14 cellular contexts compared by ENCODE assay signal in the genomic region with DNA sequence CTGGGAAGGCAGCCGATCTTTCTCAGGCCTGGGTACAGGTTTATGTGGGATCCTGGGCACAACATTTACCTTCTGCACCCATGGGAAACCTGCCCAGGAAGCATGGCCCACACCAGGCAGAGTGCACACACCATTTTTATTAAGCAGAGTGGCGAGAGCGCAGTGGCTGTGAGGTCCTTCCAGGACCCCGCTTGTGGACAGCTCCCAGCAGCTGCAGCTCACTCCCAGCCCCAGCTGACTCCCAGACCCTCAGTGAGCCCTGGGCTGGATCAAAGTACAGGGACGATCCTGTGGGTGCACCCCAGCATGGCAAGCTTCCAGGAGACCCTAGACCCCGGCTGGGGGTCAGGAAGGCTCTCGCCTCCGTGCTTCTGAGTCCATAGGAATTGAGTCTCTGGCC.
DNase-seq lines count a peak whose midpoint lies in the region; ATAC-seq and TF ChIP-seq lines count a peak whose summit lies in the region.
"Had no signal": no experiment of that assay in that cellular context is flagged by ENCODE, and none has a peak within 500 bp of the region (broad histone marks: within the 10 kb centered on the region; RNA-seq: fewer than 3 reads in every experiment).

No MANE protein-coding gene starts in this region.

- H2AFZ ChIP-seq in GM23338: no peak overlapping the region

- no peak overlapping the region for H3K27ac ChIP-seq in GM23338 (ENCODE audit: low read depth)
- H3K27ac ChIP-seq in SJCRH30: no peak overlapping the region
- no peak overlapping the region for H3K27ac ChIP-seq in foreskin keratinocyte

- no peak overlapping the region for H3K4me2 ChIP-seq in GM23338

- peak; percentile 81 for ATAC-seq in GM23338
- ATAC-seq in foreskin keratinocyte: peak; percentile 28
- no peak for ATAC-seq in activated naive CD4-positive, alpha-beta T cell treated with anti-CD3 and anti-CD28 coated beads, Interleukin-2, amount 50 U/mL, for 72 hours

- peaks cover 31% of the 10 kb centered on the region for H3K27me3 Mint-ChIP-seq in GM23338 (ENCODE audit: insufficient read depth, low read depth, poor library complexity)

- H4K20me1 ChIP-seq in GM23338 (replicated peaks; ENCODE audit: insufficient read depth): no peaks in the 10 kb centered on the region

- H3K4me3 ChIP-seq in GM23338 (no peak overlapping the region), SJCRH30 (no peak overlapping the region)

- H3K27ac Mint-ChIP-seq in GM23338: no peak overlapping the region
- H3K27ac Mint-ChIP-seq in activated naive CD4-positive, alpha-beta T cell treated with anti-CD3 and anti-CD28 coated beads, Interleukin-2, amount 50 U/mL, for 72 hours: no peak overlapping the region
- H3K27ac Mint-ChIP-seq: activated naive CD4-positive, alpha-beta T cell treated with anti-CD3 and anti-CD28 coated beads, Interleukin-2, amount 50 U/mL, for 24 hours had no signal

- H3K4me1 ChIP-seq in GM23338 (ENCODE audit: insufficient read depth): peaks cover 7% of the 10 kb centered on the region; the same call in 1 of the 2 replicates
- no peaks in the 10 kb centered on the region for H3K4me1 ChIP-seq in SJCRH30
- no peaks in the 10 kb centered on the region for H3K4me1 ChIP-seq in foreskin keratinocyte
- H3K4me1 ChIP-seq: Caco-2 had no signal

- TF ChIP-seq CTCF in GM23338 (conservative IDR thresholded peaks at IDR 0.05; ENCODE audit: low read depth in 2 of 2): no peak
- no peak for TF ChIP-seq CTCF in foreskin keratinocyte (conservative IDR thresholded peaks at IDR 0.05)

- no peaks in the 10 kb centered on the region for H3K9me2 ChIP-seq in GM23338 (ENCODE audit: insufficient read depth)

- H3K36me3 ChIP-seq in GM23338 (ENCODE audit: insufficient read depth): no peaks in the 10 kb centered on the region
- H3K36me3 ChIP-seq in SJCRH30: no peaks in the 10 kb centered on the region

- peaks cover 7% of the 10 kb centered on the region; the same call in 2 of the 3 replicates for H3K9me3 Mint-ChIP-seq in GM23338
- no peaks in the 10 kb centered on the region for H3K9me3 Mint-ChIP-seq in activated naive CD4-positive, alpha-beta T cell treated with anti-CD3 and anti-CD28 coated beads, Interleukin-2, amount 50 U/mL, for 72 hours
- H3K9me3 Mint-ChIP-seq: activated naive CD4-positive, alpha-beta T cell treated with anti-CD3 and anti-CD28 coated beads, Interleukin-2, amount 50 U/mL, for 24 hours had no signal

- no peaks in the 10 kb centered on the region for H3F3A ChIP-seq in GM23338 (replicated peaks; ENCODE audit: low read depth)

- no peak overlapping the region for H3K4me3 Mint-ChIP-seq in GM23338
- H3K4me3 Mint-ChIP-seq: activated naive CD4-positive, alpha-beta T cell treated with anti-CD3 and anti-CD28 coated beads, Interleukin-2, amount 50 U/mL, for 24 hours had no signal

- peaks cover 21% of the 10 kb centered on the region for H3K4me1 Mint-ChIP-seq in GM23338

- no peaks in the 10 kb centered on the region for H3K27me3 ChIP-seq in GM23338 (ENCODE audit: insufficient read depth)
- H3K27me3 ChIP-seq in SJCRH30: peaks cover 20% of the 10 kb centered on the region
- peaks cover 73% of the 10 kb centered on the region for H3K27me3 ChIP-seq in foreskin keratinocyte

- no peaks in the 10 kb centered on the region for H3K9me3 ChIP-seq in SJCRH30 (replicated peaks)
- H3K9me3 ChIP-seq: Caco-2 had no signal

- no peaks in the 10 kb centered on the region for H3K79me2 ChIP-seq in GM23338 (replicated peaks; ENCODE audit: insufficient read depth)

- DNase-seq in GM23338 (ENCODE audit: low spot score) (peak; percentile 69), SJCRH30 (peak; percentile 73 to 80), foreskin keratinocyte (peak in 1 of 2 donors; percentile 6), myocyte (ENCODE audit: low read depth) (peak; percentile 67), SK-N-DZ (ENCODE audit: low spot score) (no peak), anterior cingulate cortex (lab: John Stamatoyannopoulos, UW) (no peak), superior temporal gyrus (ENCODE audit: extremely low spot score) (no peak)
- no peak for DNase-seq in activated naive CD4-positive, alpha-beta T cell treated with anti-CD3 and anti-CD28 coated beads, Interleukin-2, amount 50 U/mL, for 72 hours (ENCODE audit: low spot score in 2 of 2)
- DNase-seq: activated CD8-positive, alpha-beta memory T cell treated with anti-CD3 and anti-CD28 coated beads for 24 hours; effector CD4-positive, alpha-beta T cell; NCI-H1694; NK-92 treated with Interleukin-12 subunit alpha and Interleukin-12 subunit beta, amount 100 ng/mL, for 24 hours had no signal

- H3K36me3 Mint-ChIP-seq in GM23338 (ENCODE audit: low read depth): no peaks in the 10 kb centered on the region; the same call in 2 of the 3 replicates
- H3K36me3 Mint-ChIP-seq in activated naive CD4-positive, alpha-beta T cell treated with anti-CD3 and anti-CD28 coated beads, Interleukin-2, amount 50 U/mL, for 72 hours: peaks cover 4 to 5% of the 10 kb centered on the region in 2 donors
- H3K36me3 Mint-ChIP-seq: activated naive CD4-positive, alpha-beta T cell treated with anti-CD3 and anti-CD28 coated beads, Interleukin-2, amount 50 U/mL, for 24 hours had no signal

TF ChIP-seq in GM23338, 12 proteins besides CTCF, POLR2A, EP300 and RAD21:
- TF ChIP-seq, protein P1, sequence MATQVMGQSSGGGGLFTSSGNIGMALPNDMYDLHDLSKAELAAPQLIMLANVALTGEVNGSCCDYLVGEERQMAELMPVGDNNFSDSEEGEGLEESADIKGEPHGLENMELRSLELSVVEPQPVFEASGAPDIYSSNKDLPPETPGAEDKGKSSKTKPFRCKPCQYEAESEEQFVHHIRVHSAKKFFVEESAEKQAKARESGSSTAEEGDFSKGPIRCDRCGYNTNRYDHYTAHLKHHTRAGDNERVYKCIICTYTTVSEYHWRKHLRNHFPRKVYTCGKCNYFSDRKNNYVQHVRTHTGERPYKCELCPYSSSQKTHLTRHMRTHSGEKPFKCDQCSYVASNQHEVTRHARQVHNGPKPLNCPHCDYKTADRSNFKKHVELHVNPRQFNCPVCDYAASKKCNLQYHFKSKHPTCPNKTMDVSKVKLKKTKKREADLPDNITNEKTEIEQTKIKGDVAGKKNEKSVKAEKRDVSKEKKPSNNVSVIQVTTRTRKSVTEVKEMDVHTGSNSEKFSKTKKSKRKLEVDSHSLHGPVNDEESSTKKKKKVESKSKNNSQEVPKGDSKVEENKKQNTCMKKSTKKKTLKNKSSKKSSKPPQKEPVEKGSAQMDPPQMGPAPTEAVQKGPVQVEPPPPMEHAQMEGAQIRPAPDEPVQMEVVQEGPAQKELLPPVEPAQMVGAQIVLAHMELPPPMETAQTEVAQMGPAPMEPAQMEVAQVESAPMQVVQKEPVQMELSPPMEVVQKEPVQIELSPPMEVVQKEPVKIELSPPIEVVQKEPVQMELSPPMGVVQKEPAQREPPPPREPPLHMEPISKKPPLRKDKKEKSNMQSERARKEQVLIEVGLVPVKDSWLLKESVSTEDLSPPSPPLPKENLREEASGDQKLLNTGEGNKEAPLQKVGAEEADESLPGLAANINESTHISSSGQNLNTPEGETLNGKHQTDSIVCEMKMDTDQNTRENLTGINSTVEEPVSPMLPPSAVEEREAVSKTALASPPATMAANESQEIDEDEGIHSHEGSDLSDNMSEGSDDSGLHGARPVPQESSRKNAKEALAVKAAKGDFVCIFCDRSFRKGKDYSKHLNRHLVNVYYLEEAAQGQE (IDR thresholded peaks at IDR 0.05; ENCODE audit: unreplicated experiment): peak; percentile 85
- TF ChIP-seq EZH2phosphoT487 (IDR thresholded peaks at IDR 0.05; ENCODE audit: unreplicated experiment): no peak
- TF ChIP-seq, protein P2, sequence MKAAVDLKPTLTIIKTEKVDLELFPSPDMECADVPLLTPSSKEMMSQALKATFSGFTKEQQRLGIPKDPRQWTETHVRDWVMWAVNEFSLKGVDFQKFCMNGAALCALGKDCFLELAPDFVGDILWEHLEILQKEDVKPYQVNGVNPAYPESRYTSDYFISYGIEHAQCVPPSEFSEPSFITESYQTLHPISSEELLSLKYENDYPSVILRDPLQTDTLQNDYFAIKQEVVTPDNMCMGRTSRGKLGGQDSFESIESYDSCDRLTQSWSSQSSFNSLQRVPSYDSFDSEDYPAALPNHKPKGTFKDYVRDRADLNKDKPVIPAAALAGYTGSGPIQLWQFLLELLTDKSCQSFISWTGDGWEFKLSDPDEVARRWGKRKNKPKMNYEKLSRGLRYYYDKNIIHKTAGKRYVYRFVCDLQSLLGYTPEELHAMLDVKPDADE (IDR thresholded peaks at IDR 0.05): no peak
- no peak for TF ChIP-seq CREB1 (CRISPR knock-in tag; IDR thresholded peaks at IDR 0.05; ENCODE audit: low read depth)
- no peak for TF ChIP-seq ZNF331 (CRISPR knock-in tag; IDR thresholded peaks at IDR 0.05; ENCODE audit: low read depth)
- TF ChIP-seq POLR2AphosphoS5 (IDR thresholded peaks at IDR 0.05; ENCODE audit: low read depth): no peak

Comparison
In these comparisons a context has a peak if more than half of its experiments do, and no peak if none do; other contexts are left out.
1. ATAC-seq: peak in GM23338 (single experiment) and foreskin keratinocyte (single experiment); none in activated naive CD4-positive, alpha-beta T cell treated with anti-CD3 and anti-CD28 coated beads, Interleukin-2, amount 50 U/mL, for 72 hours (0 of 2).
2. DNase-seq: peak in GM23338 (single experiment), SJCRH30 (2 of 2) and myocyte (single experiment); none in SK-N-DZ (single experiment), anterior cingulate cortex (0 of 58), superior temporal gyrus (single experiment) and activated naive CD4-positive, alpha-beta T cell treated with anti-CD3 and anti-CD28 coated beads, Interleukin-2, amount 50 U/mL, for 72 hours (0 of 2).